ENCODE assay signal across 9 cellular contexts in genomic region chr2:20677301-20678176, GRCh38. TPM values are rescaled to one million over a fixed set of nuclear protein-coding genes. Genes with fewer than 3 reads are reported as not detected.
A peak's percentile ranks its signal among the peaks of the same experiment; 100 is the strongest.
DNase-seq lines count a peak whose midpoint lies in the region; ATAC-seq and TF ChIP-seq lines count a peak whose summit lies in the region.
"Had no signal": no experiment of that assay in that cellular context is flagged by ENCODE, and none has a peak within 500 bp of the region (broad histone marks: within the 10 kb centered on the region; RNA-seq: fewer than 3 reads in every experiment).

No MANE protein-coding gene starts in this region.

- DNase-seq in GM06990 (ENCODE audit: extremely low read depth, insufficient read length) (no peak), fibroblast of pulmonary artery (ENCODE audit: low read depth) (no peak), left colon (no peak), activated gamma-delta T cell treated with Interleukin-2 at 50 U/mL for 16 hours (no peak)
- no peak for DNase-seq in stimulated activated CD4-positive, alpha-beta T cell treated with anti-CD3 and anti-CD28 coated beads, Interleukin-4, amount 100 ng/mL, for 4 hours
- DNase-seq: EL had no signal

- ATAC-seq in GM21360 (IDR thresholded peaks at IDR 0.05; ENCODE audit: unreplicated experiment) (peak; percentile 28), HG03342 (IDR thresholded peaks at IDR 0.05; ENCODE audit: unreplicated experiment) (peak; percentile 47), left colon (no peak), SK-N-SH treated with all-trans-retinoic acid at 6 μM for 48 hours (no peak)

- no peaks in the 10 kb centered on the region for H3K36me3 ChIP-seq in GM06990 (ENCODE audit: control insufficient read depth, insufficient read depth, low read length)

- H3K27me3 ChIP-seq in GM06990 (replicated peaks; ENCODE audit: control insufficient read depth, insufficient read depth, low read length) = no peaks in the 10 kb centered on the region

- TF ChIP-seq CTCF in GM06990 (IDR thresholded peaks at IDR 0.05; ENCODE audit: insufficient read depth, low read length, poor library complexity, severe bottlenecking) (peak; percentile 54), fibroblast of pulmonary artery (IDR thresholded peaks at IDR 0.05; ENCODE audit: low read length, missing control alignments) (peak; percentile 6)

- intact Hi-C loops in left colon (cut with DNase I, micrococcal nuclease) = no loop called here

- H3K4me3 ChIP-seq in GM06990 (replicated peaks; ENCODE audit: low read depth, low read length) = peak overlapping the region; percentile 6; the same call in 1 of the 2 replicates
- H3K4me3 ChIP-seq in fibroblast of pulmonary artery (replicated peaks; ENCODE audit: low read depth, low read length) = no peak overlapping the region

TF ChIP-seq in SK-N-SH treated with all-trans-retinoic acid at 6 μM for 48 hours, 23 proteins besides CTCF, POLR2A, EP300 and RAD21:
- TF ChIP-seq TOX (CRISPR knock-in tag; IDR thresholded peaks at IDR 0.05; ENCODE audit: borderline replicate concordance) = no peak
- TF ChIP-seq TSHZ2 (CRISPR knock-in tag; IDR thresholded peaks at IDR 0.05) = no peak
- TF ChIP-seq ZNF70 (CRISPR knock-in tag; IDR thresholded peaks at IDR 0.05) = no peak
- TF ChIP-seq PATZ1 (CRISPR knock-in tag; IDR thresholded peaks at IDR 0.05; ENCODE audit: borderline replicate concordance) = no peak
- TF ChIP-seq CREB5 (CRISPR knock-in tag; IDR thresholded peaks at IDR 0.05; ENCODE audit: low read depth) = no peak

RNA-seq across cellular contexts. Expression of gene GDF7, which starts 10.6 kb away (rescaled TPM):
- under 1 TPM; 0.18 to 0.25 TPM for total RNA-seq in left colon

RNA-seq across cellular contexts. Expression of gene HS1BP3, which starts 26.6 kb away (rescaled TPM):
- 10 to 100 TPM; 26.9 to 33.5 TPM for total RNA-seq in left colon

Comparison
In these comparisons a context has a peak if more than half of its experiments do, and no peak if none do; other contexts are left out.
1. ATAC-seq: peak in GM21360 (single experiment) and HG03342 (single experiment); none in left colon (single experiment) and SK-N-SH treated with all-trans-retinoic acid at 6 μM for 48 hours (single experiment).